In genomic region chr21:35217504-35218060, GRCh38 we compare ENCODE assay signal across 9 cellular contexts.
DNase-seq lines count a peak whose midpoint lies in the region; ATAC-seq and TF ChIP-seq lines count a peak whose summit lies in the region.
"Had no signal": no experiment of that assay in that cellular context is flagged by ENCODE, and none has a peak within 500 bp of the region (broad histone marks: within the 10 kb centered on the region; RNA-seq: fewer than 3 reads in every experiment).

No MANE protein-coding gene starts in this region.

- H3K79me1 ChIP-seq in mesenchymal stem cell (replicated peaks; ENCODE audit: low read length, poor library complexity, severe bottlenecking) = no peaks in the 10 kb centered on the region

- H4K20me1 ChIP-seq in neural progenitor cell (ENCODE audit: low read depth) = no peaks in the 10 kb centered on the region

- H2BK12ac ChIP-seq in mesenchymal stem cell (ENCODE audit: low read length in 2 of 2) = peak overlapping the region; percentile 3 to 6

- H3K27ac ChIP-seq in mesenchymal stem cell (ENCODE audit: low read length, poor library complexity, severe bottlenecking) (peak overlapping the region; percentile 38), neural progenitor cell (no peak overlapping the region)

- H3K14ac ChIP-seq in mesenchymal stem cell (ENCODE audit: low read length in 2 of 2) = no peak overlapping the region

- no peak for ATAC-seq in GM19467 (IDR thresholded peaks at IDR 0.05; ENCODE audit: unreplicated experiment)

- TF ChIP-seq CTCF in neural progenitor cell (IDR thresholded peaks at IDR 0.05) = no peak
- no peak for TF ChIP-seq CTCF in GM13976 (IDR thresholded peaks at IDR 0.05; ENCODE audit: borderline replicate concordance, control extremely low read depth, extremely low read depth, insufficient read depth, missing control alignments)

- H3K18ac ChIP-seq in mesenchymal stem cell (ENCODE audit: low read depth in 1 of 2, low read length in 2 of 2) = peak overlapping the region in 1 of 2 experiments; percentile 68

- H3K36me3 ChIP-seq in adipocyte (ENCODE audit: control insufficient read depth, insufficient read depth, low read length, severe bottlenecking) = no peaks in the 10 kb centered on the region
- H3K36me3 ChIP-seq in mesenchymal stem cell (ENCODE audit: control insufficient read depth in 1 of 2, insufficient read depth in 2 of 2, low read depth in 1 of 2, low read length in 2 of 2) = no peaks in the 10 kb centered on the region
- no peaks in the 10 kb centered on the region for H3K36me3 ChIP-seq in neural progenitor cell

- WGBS in mesenchymal stem cell = 21% methylated on average over 1 of the region's 1 CpG

- H3K4me2 ChIP-seq in mesenchymal stem cell (ENCODE audit: low read length, poor library complexity, severe bottlenecking) (peak overlapping the region; percentile 3), neural progenitor cell (no peak overlapping the region)

- no peak overlapping the region for H3K27ac Mint-ChIP-seq in neural progenitor cell
- H3K27ac Mint-ChIP-seq: nephron had no signal

- H2BK15ac ChIP-seq in mesenchymal stem cell (ENCODE audit: low read depth, poor library complexity, severe bottlenecking) = no peak overlapping the region

- H2BK120ac ChIP-seq in mesenchymal stem cell (ENCODE audit: low read depth, low read length) = no peak overlapping the region

- H3K36me3 Mint-ChIP-seq in neural progenitor cell = no peaks in the 10 kb centered on the region

- H3K4ac ChIP-seq in mesenchymal stem cell (ENCODE audit: low read depth in 1 of 2, low read length in 2 of 2) = peak overlapping the region in 1 of 2 experiments; percentile 45

- peaks cover 13% of the 10 kb centered on the region for H3F3A ChIP-seq in neural progenitor cell (ENCODE audit: low read depth)

- no peak overlapping the region for H2AFZ ChIP-seq in mesenchymal stem cell (ENCODE audit: low read depth, low read length)
- no peak overlapping the region for H2AFZ ChIP-seq in neural progenitor cell (replicated peaks)

- no peak overlapping the region for H3K23ac ChIP-seq in mesenchymal stem cell (ENCODE audit: low read length in 2 of 2)

- H3K4me1 ChIP-seq in adipocyte (ENCODE audit: control insufficient read depth, insufficient read depth, low read length) (peaks cover 50% of the 10 kb centered on the region), mesenchymal stem cell (ENCODE audit: control insufficient read depth, insufficient read depth, low read depth, low read length) (peaks cover 5% of the 10 kb centered on the region), neural progenitor cell (peaks cover 41% of the 10 kb centered on the region)

- DNase-seq in Daoy (ENCODE audit: low read depth) = peak; percentile 91
- DNase-seq in LHCN-M2 (ENCODE audit: low read depth) = peak; percentile 93
- DNase-seq in adipocyte (ENCODE audit: low read depth) = peak; percentile 71
- DNase-seq in mesenchymal stem cell = peak; percentile 65
- no peak for DNase-seq in neural progenitor cell (ENCODE audit: low spot score)
- DNase-seq in GM13976 (ENCODE audit: low spot score) = no peak
- no peak for DNase-seq in activated gamma-delta T cell (lab: John Stamatoyannopoulos, UW)

- no peaks in the 10 kb centered on the region for H3K9me3 ChIP-seq in adipocyte (ENCODE audit: control insufficient read depth, low read length)
- H3K9me3 ChIP-seq in mesenchymal stem cell (ENCODE audit: control insufficient read depth, low read length) = no peaks in the 10 kb centered on the region
- no peaks in the 10 kb centered on the region for H3K9me3 ChIP-seq in neural progenitor cell (ENCODE audit: low read depth)

- H3K4me1 Mint-ChIP-seq in neural progenitor cell = peaks cover 8% of the 10 kb centered on the region

- H3K79me2 ChIP-seq in neural progenitor cell (ENCODE audit: low read depth) = no peaks in the 10 kb centered on the region

- no peaks in the 10 kb centered on the region for H3K27me3 ChIP-seq in adipocyte (replicated peaks; ENCODE audit: control insufficient read depth, insufficient read depth, low read length)
- no peaks in the 10 kb centered on the region for H3K27me3 ChIP-seq in mesenchymal stem cell (ENCODE audit: control insufficient read depth in 1 of 2, insufficient read depth in 1 of 2, low read length in 2 of 2)
- H3K27me3 ChIP-seq in neural progenitor cell = no peaks in the 10 kb centered on the region

- H4K91ac ChIP-seq in mesenchymal stem cell (ENCODE audit: low read length) = no peak overlapping the region

- no peaks in the 10 kb centered on the region for H3K9me3 Mint-ChIP-seq in neural progenitor cell

- H2AK5ac ChIP-seq in mesenchymal stem cell (ENCODE audit: low read length, severe bottlenecking) = no peak overlapping the region

- H3K4me3 ChIP-seq in adipocyte (ENCODE audit: low read length) = no peak overlapping the region
- H3K4me3 ChIP-seq in mesenchymal stem cell (ENCODE audit: insufficient read depth in 1 of 2, low read depth in 1 of 2, low read length in 2 of 2) = no peak overlapping the region
- no peak overlapping the region for H3K4me3 ChIP-seq in neural progenitor cell

- H4K8ac ChIP-seq in mesenchymal stem cell (ENCODE audit: low read length) = no peak overlapping the region

- peaks cover 14% of the 10 kb centered on the region for H3K27me3 Mint-ChIP-seq in neural progenitor cell (ENCODE audit: insufficient read depth, low read depth)

- H3K9ac ChIP-seq in adipocyte (ENCODE audit: low read length) (no peak overlapping the region), mesenchymal stem cell (ENCODE audit: low read length) (no peak overlapping the region), neural progenitor cell (no peak overlapping the region)

- H2BK5ac ChIP-seq in mesenchymal stem cell (ENCODE audit: low read depth, low read length, poor library complexity, severe bottlenecking) = no peak overlapping the region

- in situ Hi-C loops in GM13976 (cut with MboI; ENCODE audit: low sequenced_read_pairs, unreplicated experiment) = no loop called here

- no peak overlapping the region for H3K4me3 Mint-ChIP-seq in neural progenitor cell
- H3K4me3 Mint-ChIP-seq: nephron had no signal

Comparison
In these comparisons a context has a peak if more than half of its experiments do, and no peak if none do; other contexts are left out.
1. DNase-seq: peak in Daoy (single experiment), LHCN-M2 (single experiment), adipocyte (single experiment) and mesenchymal stem cell (single experiment); none in neural progenitor cell (single experiment), GM13976 (single experiment) and activated gamma-delta T cell (single experiment).